ENCODE assay signal across 1 cellular context in genomic region chr12:118035194-118036041, GRCh38.
TF ChIP-seq lines count a peak whose summit lies in the region.

No MANE protein-coding gene starts in this region.

TF ChIP-seq in SK-N-SH treated with all-trans-retinoic acid at 6 μM for 48 hours, 23 proteins besides CTCF, POLR2A, EP300 and RAD21 (continued from another document):
- TF ChIP-seq POU6F1 (CRISPR knock-in tag; IDR thresholded peaks at IDR 0.05; ENCODE audit: borderline replicate concordance, low read depth) (no peak), GLIS3 (CRISPR knock-in tag; IDR thresholded peaks at IDR 0.05) (no peak)
